Comparison of ENCODE assay signal across 1 cellular context in the genomic region with DNA sequence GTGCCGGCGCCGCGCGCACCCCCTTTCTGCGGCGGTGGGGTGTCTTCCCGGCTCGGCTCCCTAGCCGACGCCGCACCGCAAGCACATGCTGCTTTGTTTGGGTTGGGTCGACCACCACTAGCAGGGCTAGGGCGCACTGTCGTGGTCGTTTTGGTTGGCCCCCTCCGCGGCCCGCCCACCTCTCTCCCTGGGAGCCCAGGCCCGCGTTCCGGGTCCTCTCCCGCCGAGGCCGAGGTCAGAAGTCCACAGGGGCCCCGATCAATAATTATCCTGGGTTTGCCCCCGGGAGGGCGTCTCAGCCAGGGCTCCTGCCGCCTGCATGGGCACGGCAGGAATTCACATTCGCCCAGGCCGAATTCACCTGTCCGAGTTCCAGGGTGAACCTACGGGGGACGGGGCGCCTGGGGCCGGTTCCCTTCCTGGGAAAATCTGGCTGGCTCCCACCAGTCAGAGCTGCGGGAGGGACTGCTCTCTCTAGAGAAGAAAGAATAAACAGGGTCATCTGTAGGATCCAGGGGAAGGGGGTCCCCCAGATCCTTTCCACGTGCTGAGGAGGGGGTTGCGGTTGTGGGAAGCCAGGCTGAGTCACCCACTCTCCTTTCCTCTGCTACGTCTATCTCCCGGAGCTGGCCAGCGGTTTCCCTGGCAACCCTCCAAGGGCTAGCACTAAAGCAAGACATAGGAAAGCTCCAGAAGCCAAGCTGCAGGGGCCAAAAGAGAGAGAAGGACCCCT.
A peak's percentile ranks its signal among the peaks of the same experiment; 100 is the strongest.
TF ChIP-seq lines count a peak whose summit lies in the region.

No MANE protein-coding gene starts in this region.

TF ChIP-seq in K562, 482 proteins besides CTCF, POLR2A, EP300 and RAD21 (continued from another document and continues in another):
- TF ChIP-seq, protein P1, sequence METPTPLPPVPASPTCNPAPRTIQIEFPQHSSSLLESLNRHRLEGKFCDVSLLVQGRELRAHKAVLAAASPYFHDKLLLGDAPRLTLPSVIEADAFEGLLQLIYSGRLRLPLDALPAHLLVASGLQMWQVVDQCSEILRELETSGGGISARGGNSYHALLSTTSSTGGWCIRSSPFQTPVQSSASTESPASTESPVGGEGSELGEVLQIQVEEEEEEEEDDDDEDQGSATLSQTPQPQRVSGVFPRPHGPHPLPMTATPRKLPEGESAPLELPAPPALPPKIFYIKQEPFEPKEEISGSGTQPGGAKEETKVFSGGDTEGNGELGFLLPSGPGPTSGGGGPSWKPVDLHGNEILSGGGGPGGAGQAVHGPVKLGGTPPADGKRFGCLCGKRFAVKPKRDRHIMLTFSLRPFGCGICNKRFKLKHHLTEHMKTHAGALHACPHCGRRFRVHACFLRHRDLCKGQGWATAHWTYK (CRISPR knock-in tag; IDR thresholded peaks at IDR 0.05) = peak; percentile 20; the same call in 1 of the 2 replicates
- TF ChIP-seq SMARCE1 (IDR thresholded peaks at IDR 0.05) (peak; percentile 92), ZFX (CRISPR knock-in tag; IDR thresholded peaks at IDR 0.05) (peak; percentile 38), TEAD1 (CRISPR knock-in tag; IDR thresholded peaks at IDR 0.05) (peak in 1 of 2 experiments; percentile 51; a peak in 1 of 4 replicates), ZBTB7A (IDR thresholded peaks at IDR 0.05; ENCODE audit: borderline replicate concordance, control insufficient read depth, low read depth, low read length) (peak; percentile 95), PHB2 (IDR thresholded peaks at IDR 0.05; ENCODE audit: low read depth) (no peak), CTBP1 (IDR thresholded peaks at IDR 0.05; ENCODE audit: borderline replicate concordance) (peak; percentile 12), NCOA1 (IDR thresholded peaks at IDR 0.05; ENCODE audit: low read depth) (0 out of 2 replicates have a peak, but pooled peaks have one; percentile 54), RBM22 (IDR thresholded peaks at IDR 0.05; ENCODE audit: low read depth, low read length, poor library complexity, severe bottlenecking) (peak; percentile 95), JUNB (CRISPR knock-in tag; conservative IDR thresholded peaks at IDR 0.05) (0 out of 2 replicates have a peak, but pooled peaks have one; percentile 36), HDAC3 (IDR thresholded peaks at IDR 0.05; ENCODE audit: borderline replicate concordance, partially characterized antibody) (no peak), DPF2 (IDR thresholded peaks at IDR 0.05) (peak; percentile 90), SMAD1 (IDR thresholded peaks at IDR 0.05; ENCODE audit: low read depth, low read length, partially characterized antibody) (no peak), FOXJ2 (tag; IDR thresholded peaks at IDR 0.05) (peak; percentile 18; the same call in 1 of the 2 replicates), SUPT5H (IDR thresholded peaks at IDR 0.05) (peak; percentile 58), CHCHD3 (CRISPR knock-in tag; IDR thresholded peaks at IDR 0.05) (0 out of 2 replicates have a peak, but pooled peaks have one; percentile 29), ZEB2 (IDR thresholded peaks at IDR 0.05) (peak; percentile 26; the same call in 1 of the 2 replicates), L3MBTL2 (IDR thresholded peaks at IDR 0.05) (peak; percentile 73), SREBF2 (CRISPR knock-in tag; IDR thresholded peaks at IDR 0.05) (no peak), NFE2 (IDR thresholded peaks at IDR 0.05; ENCODE audit: low read depth) (peak; percentile 69)
- TF ChIP-seq, protein P2, sequence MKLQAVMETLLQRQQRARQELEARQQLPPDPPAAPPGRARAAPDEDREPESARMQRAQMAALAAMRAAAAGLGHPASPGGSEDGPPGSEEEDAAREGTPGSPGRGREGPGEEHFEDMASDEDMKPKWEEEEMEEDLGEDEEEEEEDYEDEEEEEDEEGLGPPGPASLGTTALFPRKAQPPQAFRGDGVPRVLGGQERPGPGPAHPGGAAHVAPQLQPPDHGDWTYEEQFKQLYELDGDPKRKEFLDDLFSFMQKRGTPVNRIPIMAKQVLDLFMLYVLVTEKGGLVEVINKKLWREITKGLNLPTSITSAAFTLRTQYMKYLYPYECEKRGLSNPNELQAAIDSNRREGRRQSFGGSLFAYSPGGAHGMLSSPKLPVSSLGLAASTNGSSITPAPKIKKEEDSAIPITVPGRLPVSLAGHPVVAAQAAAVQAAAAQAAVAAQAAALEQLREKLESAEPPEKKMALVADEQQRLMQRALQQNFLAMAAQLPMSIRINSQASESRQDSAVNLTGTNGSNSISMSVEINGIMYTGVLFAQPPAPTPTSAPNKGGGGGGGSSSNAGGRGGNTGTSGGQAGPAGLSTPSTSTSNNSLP (IDR thresholded peaks at IDR 0.05; ENCODE audit: borderline replicate concordance, low read depth, low read length) = 0 out of 2 replicates have a peak, but pooled peaks have one; percentile 22
- TF ChIP-seq, protein P3, sequence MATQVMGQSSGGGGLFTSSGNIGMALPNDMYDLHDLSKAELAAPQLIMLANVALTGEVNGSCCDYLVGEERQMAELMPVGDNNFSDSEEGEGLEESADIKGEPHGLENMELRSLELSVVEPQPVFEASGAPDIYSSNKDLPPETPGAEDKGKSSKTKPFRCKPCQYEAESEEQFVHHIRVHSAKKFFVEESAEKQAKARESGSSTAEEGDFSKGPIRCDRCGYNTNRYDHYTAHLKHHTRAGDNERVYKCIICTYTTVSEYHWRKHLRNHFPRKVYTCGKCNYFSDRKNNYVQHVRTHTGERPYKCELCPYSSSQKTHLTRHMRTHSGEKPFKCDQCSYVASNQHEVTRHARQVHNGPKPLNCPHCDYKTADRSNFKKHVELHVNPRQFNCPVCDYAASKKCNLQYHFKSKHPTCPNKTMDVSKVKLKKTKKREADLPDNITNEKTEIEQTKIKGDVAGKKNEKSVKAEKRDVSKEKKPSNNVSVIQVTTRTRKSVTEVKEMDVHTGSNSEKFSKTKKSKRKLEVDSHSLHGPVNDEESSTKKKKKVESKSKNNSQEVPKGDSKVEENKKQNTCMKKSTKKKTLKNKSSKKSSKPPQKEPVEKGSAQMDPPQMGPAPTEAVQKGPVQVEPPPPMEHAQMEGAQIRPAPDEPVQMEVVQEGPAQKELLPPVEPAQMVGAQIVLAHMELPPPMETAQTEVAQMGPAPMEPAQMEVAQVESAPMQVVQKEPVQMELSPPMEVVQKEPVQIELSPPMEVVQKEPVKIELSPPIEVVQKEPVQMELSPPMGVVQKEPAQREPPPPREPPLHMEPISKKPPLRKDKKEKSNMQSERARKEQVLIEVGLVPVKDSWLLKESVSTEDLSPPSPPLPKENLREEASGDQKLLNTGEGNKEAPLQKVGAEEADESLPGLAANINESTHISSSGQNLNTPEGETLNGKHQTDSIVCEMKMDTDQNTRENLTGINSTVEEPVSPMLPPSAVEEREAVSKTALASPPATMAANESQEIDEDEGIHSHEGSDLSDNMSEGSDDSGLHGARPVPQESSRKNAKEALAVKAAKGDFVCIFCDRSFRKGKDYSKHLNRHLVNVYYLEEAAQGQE (CRISPR knock-in tag; IDR thresholded peaks at IDR 0.05; ENCODE audit: low read depth) = peak; percentile 69; the same call in 1 of the 2 replicates
- TF ChIP-seq, protein P4, sequence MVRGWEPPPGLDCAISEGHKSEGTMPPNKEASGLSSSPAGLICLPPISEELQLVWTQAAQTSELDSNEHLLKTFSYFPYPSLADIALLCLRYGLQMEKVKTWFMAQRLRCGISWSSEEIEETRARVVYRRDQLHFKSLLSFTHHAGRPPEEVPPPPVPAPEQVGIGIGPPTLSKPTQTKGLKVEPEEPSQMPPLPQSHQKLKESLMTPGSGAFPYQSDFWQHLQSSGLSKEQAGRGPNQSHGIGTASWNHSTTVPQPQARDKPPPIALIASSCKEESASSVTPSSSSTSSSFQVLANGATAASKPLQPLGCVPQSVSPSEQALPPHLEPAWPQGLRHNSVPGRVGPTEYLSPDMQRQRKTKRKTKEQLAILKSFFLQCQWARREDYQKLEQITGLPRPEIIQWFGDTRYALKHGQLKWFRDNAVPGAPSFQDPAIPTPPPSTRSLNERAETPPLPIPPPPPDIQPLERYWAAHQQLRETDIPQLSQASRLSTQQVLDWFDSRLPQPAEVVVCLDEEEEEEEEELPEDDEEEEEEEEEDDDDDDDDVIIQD (CRISPR knock-in tag; IDR thresholded peaks at IDR 0.05) = no peak
- TF ChIP-seq, protein P5, sequence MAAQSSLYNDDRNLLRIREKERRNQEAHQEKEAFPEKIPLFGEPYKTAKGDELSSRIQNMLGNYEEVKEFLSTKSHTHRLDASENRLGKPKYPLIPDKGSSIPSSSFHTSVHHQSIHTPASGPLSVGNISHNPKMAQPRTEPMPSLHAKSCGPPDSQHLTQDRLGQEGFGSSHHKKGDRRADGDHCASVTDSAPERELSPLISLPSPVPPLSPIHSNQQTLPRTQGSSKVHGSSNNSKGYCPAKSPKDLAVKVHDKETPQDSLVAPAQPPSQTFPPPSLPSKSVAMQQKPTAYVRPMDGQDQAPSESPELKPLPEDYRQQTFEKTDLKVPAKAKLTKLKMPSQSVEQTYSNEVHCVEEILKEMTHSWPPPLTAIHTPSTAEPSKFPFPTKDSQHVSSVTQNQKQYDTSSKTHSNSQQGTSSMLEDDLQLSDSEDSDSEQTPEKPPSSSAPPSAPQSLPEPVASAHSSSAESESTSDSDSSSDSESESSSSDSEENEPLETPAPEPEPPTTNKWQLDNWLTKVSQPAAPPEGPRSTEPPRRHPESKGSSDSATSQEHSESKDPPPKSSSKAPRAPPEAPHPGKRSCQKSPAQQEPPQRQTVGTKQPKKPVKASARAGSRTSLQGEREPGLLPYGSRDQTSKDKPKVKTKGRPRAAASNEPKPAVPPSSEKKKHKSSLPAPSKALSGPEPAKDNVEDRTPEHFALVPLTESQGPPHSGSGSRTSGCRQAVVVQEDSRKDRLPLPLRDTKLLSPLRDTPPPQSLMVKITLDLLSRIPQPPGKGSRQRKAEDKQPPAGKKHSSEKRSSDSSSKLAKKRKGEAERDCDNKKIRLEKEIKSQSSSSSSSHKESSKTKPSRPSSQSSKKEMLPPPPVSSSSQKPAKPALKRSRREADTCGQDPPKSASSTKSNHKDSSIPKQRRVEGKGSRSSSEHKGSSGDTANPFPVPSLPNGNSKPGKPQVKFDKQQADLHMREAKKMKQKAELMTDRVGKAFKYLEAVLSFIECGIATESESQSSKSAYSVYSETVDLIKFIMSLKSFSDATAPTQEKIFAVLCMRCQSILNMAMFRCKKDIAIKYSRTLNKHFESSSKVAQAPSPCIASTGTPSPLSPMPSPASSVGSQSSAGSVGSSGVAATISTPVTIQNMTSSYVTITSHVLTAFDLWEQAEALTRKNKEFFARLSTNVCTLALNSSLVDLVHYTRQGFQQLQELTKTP (IDR thresholded peaks at IDR 0.05; ENCODE audit: low read depth in 1 of 2, partially characterized antibody in 2 of 2) = peak in 1 of 2 experiments; percentile 27
- TF ChIP-seq, protein P6, sequence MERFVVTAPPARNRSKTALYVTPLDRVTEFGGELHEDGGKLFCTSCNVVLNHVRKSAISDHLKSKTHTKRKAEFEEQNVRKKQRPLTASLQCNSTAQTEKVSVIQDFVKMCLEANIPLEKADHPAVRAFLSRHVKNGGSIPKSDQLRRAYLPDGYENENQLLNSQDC (CRISPR knock-in tag; IDR thresholded peaks at IDR 0.05) = 0 out of 2 replicates have a peak, but pooled peaks have one; percentile 47
- TF ChIP-seq, protein P7, sequence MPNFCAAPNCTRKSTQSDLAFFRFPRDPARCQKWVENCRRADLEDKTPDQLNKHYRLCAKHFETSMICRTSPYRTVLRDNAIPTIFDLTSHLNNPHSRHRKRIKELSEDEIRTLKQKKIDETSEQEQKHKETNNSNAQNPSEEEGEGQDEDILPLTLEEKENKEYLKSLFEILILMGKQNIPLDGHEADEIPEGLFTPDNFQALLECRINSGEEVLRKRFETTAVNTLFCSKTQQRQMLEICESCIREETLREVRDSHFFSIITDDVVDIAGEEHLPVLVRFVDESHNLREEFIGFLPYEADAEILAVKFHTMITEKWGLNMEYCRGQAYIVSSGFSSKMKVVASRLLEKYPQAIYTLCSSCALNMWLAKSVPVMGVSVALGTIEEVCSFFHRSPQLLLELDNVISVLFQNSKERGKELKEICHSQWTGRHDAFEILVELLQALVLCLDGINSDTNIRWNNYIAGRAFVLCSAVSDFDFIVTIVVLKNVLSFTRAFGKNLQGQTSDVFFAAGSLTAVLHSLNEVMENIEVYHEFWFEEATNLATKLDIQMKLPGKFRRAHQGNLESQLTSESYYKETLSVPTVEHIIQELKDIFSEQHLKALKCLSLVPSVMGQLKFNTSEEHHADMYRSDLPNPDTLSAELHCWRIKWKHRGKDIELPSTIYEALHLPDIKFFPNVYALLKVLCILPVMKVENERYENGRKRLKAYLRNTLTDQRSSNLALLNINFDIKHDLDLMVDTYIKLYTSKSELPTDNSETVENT (CRISPR knock-in tag; IDR thresholded peaks at IDR 0.05) = 0 out of 2 replicates have a peak, but pooled peaks have one; percentile 25
- TF ChIP-seq, protein P8, sequence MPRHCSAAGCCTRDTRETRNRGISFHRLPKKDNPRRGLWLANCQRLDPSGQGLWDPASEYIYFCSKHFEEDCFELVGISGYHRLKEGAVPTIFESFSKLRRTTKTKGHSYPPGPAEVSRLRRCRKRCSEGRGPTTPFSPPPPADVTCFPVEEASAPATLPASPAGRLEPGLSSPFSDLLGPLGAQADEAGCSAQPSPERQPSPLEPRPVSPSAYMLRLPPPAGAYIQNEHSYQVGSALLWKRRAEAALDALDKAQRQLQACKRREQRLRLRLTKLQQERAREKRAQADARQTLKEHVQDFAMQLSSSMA (CRISPR knock-in tag; IDR thresholded peaks at IDR 0.05) = no peak
- TF ChIP-seq, protein P9, sequence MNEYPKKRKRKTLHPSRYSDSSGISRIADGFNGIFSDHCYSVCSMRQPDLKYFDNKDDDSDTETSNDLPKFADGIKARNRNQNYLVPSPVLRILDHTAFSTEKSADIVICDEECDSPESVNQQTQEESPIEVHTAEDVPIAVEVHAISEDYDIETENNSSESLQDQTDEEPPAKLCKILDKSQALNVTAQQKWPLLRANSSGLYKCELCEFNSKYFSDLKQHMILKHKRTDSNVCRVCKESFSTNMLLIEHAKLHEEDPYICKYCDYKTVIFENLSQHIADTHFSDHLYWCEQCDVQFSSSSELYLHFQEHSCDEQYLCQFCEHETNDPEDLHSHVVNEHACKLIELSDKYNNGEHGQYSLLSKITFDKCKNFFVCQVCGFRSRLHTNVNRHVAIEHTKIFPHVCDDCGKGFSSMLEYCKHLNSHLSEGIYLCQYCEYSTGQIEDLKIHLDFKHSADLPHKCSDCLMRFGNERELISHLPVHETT (CRISPR knock-in tag; conservative IDR thresholded peaks at IDR 0.05 in 1 of 2, IDR thresholded peaks at IDR 0.05 in 1 of 2) = peak in 1 of 2 experiments; percentile 49; a peak in 1 of 4 replicates
